In genomic region chr1:192527950-192528349, GRCh38 we compare ENCODE assay signal across 22 cellular contexts. TPM values are rescaled to one million over a fixed set of nuclear protein-coding genes. Genes with fewer than 3 reads are reported as not detected.
A peak's percentile ranks its signal among the peaks of the same experiment; 100 is the strongest.
DNase-seq lines count a peak whose midpoint lies in the region; ATAC-seq and TF ChIP-seq lines count a peak whose summit lies in the region.
"Had no signal": no experiment of that assay in that cellular context is flagged by ENCODE, and none has a peak within 500 bp of the region (broad histone marks: within the 10 kb centered on the region; RNA-seq: fewer than 3 reads in every experiment).

No MANE protein-coding gene starts in this region.

- dilution Hi-C loops in IMR-90 (cut with HindIII; ENCODE audit: low sequenced_read_pairs, unreplicated experiment) = no loop called here

- no peaks in the 10 kb centered on the region; the same call in 1 of the 2 replicates for H3K9me1 ChIP-seq in IMR-90 (ENCODE audit: insufficient read depth, low read length)

- no peak overlapping the region for H2BK20ac ChIP-seq in IMR-90 (ENCODE audit: low read depth, low read length)

- peak overlapping the region; percentile 13; the same call in 1 of the 2 replicates for H3K18ac ChIP-seq in IMR-90 (ENCODE audit: low read depth, low read length)

- CTCF ChIA-PET in IMR-90 (lab: Yijun Ruan, JAX) = interaction anchor here (0.7 to 1.4 kb wide), 2 partner anchors 13 to 21 kb away, joined by 3 to 5 read pairs; no protein-coding TSS in a partner anchor

- no peak overlapping the region for H3K9ac ChIP-seq in IMR-90 (ENCODE audit: low read depth, low read length)
- H3K9ac ChIP-seq: GM23248 had no signal

- H4K5ac ChIP-seq in IMR-90 (ENCODE audit: low read depth, low read length) = no peak overlapping the region

- H2AK9ac ChIP-seq in IMR-90 (replicated peaks; ENCODE audit: low read depth, low read length, poor library complexity) = no peak overlapping the region

- peak; percentile 24 for DNase-seq in ELR (ENCODE audit: low read depth)
- DNase-seq in IMR-90 = no peak
- no peak for DNase-seq in vagina (ENCODE audit: extremely low spot score in 2 of 2)
- DNase-seq in NCI-H1694 treated with DMSO at 0.1 percent for 48 hours (lab: John Stamatoyannopoulos, UW) = no peak
- no peak for DNase-seq in NCI-H524 (lab: John Stamatoyannopoulos, UW)
- DNase-seq in NCI-H146 (lab: John Stamatoyannopoulos, UW) = no peak
- DNase-seq: activated CD4-positive, alpha-beta T cell treated with anti-CD3 and anti-CD28 coated beads, Interleukin-2, amount 50 U/mL, for 1 hour; activated naive CD8-positive, alpha-beta T cell treated with anti-CD3 and anti-CD28 coated beads for 36 hours; activated T-cell treated with anti-CD3 and anti-CD28 coated beads, Interleukin-2, amount 50 U/mL, for 24 hours; GM23248; NCI-H1694; NCI-H510A; right cardiac atrium; stimulated activated CD4-positive, alpha-beta T cell treated with anti-CD3 and anti-CD28 coated beads, Interleukin-1b, Interleukin-23, amount 100 ng/mL, for 48 hours had no signal

- no peaks in the 10 kb centered on the region for H3K36me3 ChIP-seq in IMR-90 (ENCODE audit: control insufficient read depth, insufficient read depth, low read length)
- no peaks in the 10 kb centered on the region for H3K36me3 ChIP-seq in vagina
- H3K36me3 ChIP-seq: thoracic aorta had no signal

- intact Hi-C loops in IMR-90 (cut with micrococcal nuclease) (no loop called here), vagina (cut with DNase I) (no loop called here)

- H2BK15ac ChIP-seq in IMR-90 (ENCODE audit: low read depth, low read length) = 0 out of 3 replicates have a peak overlapping the region, but pooled peaks have one; percentile 2

- H2AFZ ChIP-seq in IMR-90 (replicated peaks; ENCODE audit: low read length, poor library complexity) = no peak overlapping the region
- H2AFZ ChIP-seq: GM23248 had no signal

- H3K4me2 ChIP-seq in IMR-90 (ENCODE audit: low read depth, low read length) = no peak overlapping the region
- H3K4me2 ChIP-seq: hepatocyte had no signal

- TF ChIP-seq CTCF in IMR-90 (conservative IDR thresholded peaks at IDR 0.05; ENCODE audit: low read depth, low read length) (no peak), vagina (IDR thresholded peaks at IDR 0.05) (no peak)

- in situ Hi-C loops in IMR-90 (cut with MboI; ENCODE audit: low sequenced_read_pairs) = no loop called here

- ATAC-seq in GM19395 (IDR thresholded peaks at IDR 0.05; ENCODE audit: unreplicated experiment) = peak; percentile 39
- peak; percentile 32 for ATAC-seq in HG02763 (IDR thresholded peaks at IDR 0.05; ENCODE audit: unreplicated experiment)
- no peak for ATAC-seq in IMR-90 (ENCODE audit: low read depth)
- ATAC-seq: right cardiac atrium had no signal

- H4K20me1 ChIP-seq in IMR-90 (ENCODE audit: insufficient read depth, low read length) = no peaks in the 10 kb centered on the region

- no peaks in the 10 kb centered on the region for H3K79me1 ChIP-seq in IMR-90 (ENCODE audit: low read depth in 1 of 2, low read length in 2 of 2)

- H3K23ac ChIP-seq in IMR-90 (ENCODE audit: low read depth, low read length) = no peak overlapping the region

- no peak overlapping the region for H3K4ac ChIP-seq in IMR-90 (ENCODE audit: low read depth, low read length)

- BruUV-seq in IMR-90 (replicated peaks; lab: Mats Ljungman, UMichigan) = no TSS peak

- H4K91ac ChIP-seq in IMR-90 (ENCODE audit: insufficient read depth, low read depth, low read length) = no peak overlapping the region

- no peak overlapping the region for H3K14ac ChIP-seq in IMR-90 (replicated peaks; ENCODE audit: low read depth, low read length)

- H3K4me3 ChIP-seq in IMR-90 (ENCODE audit: insufficient read depth, low read depth, low read length) (no peak overlapping the region), vagina (no peak overlapping the region)
- H3K4me3 ChIP-seq: GM23248, hepatocyte, SK-N-MC, thoracic aorta had no signal

- no peak overlapping the region for H2AK5ac ChIP-seq in IMR-90 (ENCODE audit: low read depth, low read length)

- H3K27me3 ChIP-seq in IMR-90 (ENCODE audit: control insufficient read depth, insufficient read depth, low read length) (no peaks in the 10 kb centered on the region), vagina (no peaks in the 10 kb centered on the region)
- H3K27me3 ChIP-seq: hepatocyte had no signal

- POLR2A ChIA-PET in IMR-90 (lab: Charles Lee; ENCODE audit: unreplicated experiment) = no interaction called here

- H3K4me1 ChIP-seq in IMR-90 (ENCODE audit: control insufficient read depth, insufficient read depth, low read length) (peaks cover 7% of the 10 kb centered on the region; the same call in 1 of the 2 replicates), vagina (no peaks in the 10 kb centered on the region)

- no peak overlapping the region for H2BK120ac ChIP-seq in IMR-90 (ENCODE audit: low read depth, low read length)

- no peak overlapping the region for H3K27ac ChIP-seq in IMR-90 (ENCODE audit: insufficient read depth, low read length)
- no peak overlapping the region for H3K27ac ChIP-seq in vagina
- H3K27ac ChIP-seq: C4-2B, GM23248, hepatocyte, SK-N-MC had no signal

- no peak overlapping the region for H2BK5ac ChIP-seq in IMR-90 (ENCODE audit: low read depth, low read length, poor library complexity, severe bottlenecking)

- H3K56ac ChIP-seq in IMR-90 (ENCODE audit: extremely low read depth, insufficient read depth, low read length) = no peak overlapping the region

- H3K9me3 ChIP-seq in IMR-90 (ENCODE audit: control insufficient read depth, insufficient read depth, low read length) (no peaks in the 10 kb centered on the region), vagina (no peaks in the 10 kb centered on the region)
- H3K9me3 ChIP-seq: thoracic aorta had no signal

- no peak overlapping the region for H4K8ac ChIP-seq in IMR-90 (ENCODE audit: low read depth in 2 of 2, low read length in 2 of 2)

- TF ChIP-seq RAD21 in IMR-90 (IDR thresholded peaks at IDR 0.05; ENCODE audit: low read length) = no peak

- TF ChIP-seq POLR2A in IMR-90 (IDR thresholded peaks at IDR 0.05; ENCODE audit: low read depth, low read length) (no peak), vagina (IDR thresholded peaks at IDR 0.05) (no peak)

TF ChIP-seq in IMR-90, 13 proteins besides CTCF, POLR2A, EP300 and RAD21:
- no peak for TF ChIP-seq SMC3 (IDR thresholded peaks at IDR 0.05; ENCODE audit: low read depth, low read length)
- TF ChIP-seq MXI1 (IDR thresholded peaks at IDR 0.05; ENCODE audit: borderline replicate concordance, low read depth, low read length) = no peak
- TF ChIP-seq USF2 (IDR thresholded peaks at IDR 0.05; ENCODE audit: low read depth, low read length) = no peak
- no peak for TF ChIP-seq NFE2L2 (IDR thresholded peaks at IDR 0.05; ENCODE audit: low read depth, low read length)
- no peak for TF ChIP-seq BHLHE40 (IDR thresholded peaks at IDR 0.05; ENCODE audit: low read depth, low read length)
- TF ChIP-seq RCOR1 (IDR thresholded peaks at IDR 0.05; ENCODE audit: insufficient replicate concordance, low read length) = no peak
- no peak for TF ChIP-seq FOS (IDR thresholded peaks at IDR 0.05; ENCODE audit: low read depth, low read length)
- no peak for TF ChIP-seq CHD1 (IDR thresholded peaks at IDR 0.05; ENCODE audit: low read depth, low read length)
- no peak for TF ChIP-seq CEBPB (IDR thresholded peaks at IDR 0.05; ENCODE audit: low read depth, low read length)

RNA-seq across cellular contexts. Expression of gene RGS1, which starts 47.6 kb away (rescaled TPM):
- total RNA-seq in IMR-90 (2012; rRNA removed) = not detected in 2 replicates
- polyA plus RNA-seq in IMR-90 (2012; rRNA removed) = not detected in 2 replicates
- not detected in 2 replicates for polyA plus RNA-seq in IMR-90 (2012; cell fraction: cytosol; rRNA removed)
- not detected in 2 replicates for polyA plus RNA-seq in IMR-90 (2012; cell fraction: nucleus; rRNA removed; ENCODE audit: low replicate concordance)
- total RNA-seq in vagina = 145 TPM
- total RNA-seq: A172, GM23248, kidney epithelial cell had no signal
- polyA plus RNA-seq: GM23248 had no signal

Comparison
In these comparisons a context has a peak if more than half of its experiments do, and no peak if none do; other contexts are left out.
1. RNA of gene RGS1, which starts 47.6 kb away (total RNA-seq): 145 TPM in vagina (single experiment); not detected in IMR-90; every median in the first group is over 100 times any median in the second.